ENCODE assay signal across 1 cellular context in genomic region chr1:216691710-216692109, GRCh38.
TF ChIP-seq lines count a peak whose summit lies in the region.

No MANE protein-coding gene starts in this region.

TF ChIP-seq in H1, 55 proteins besides CTCF, POLR2A, EP300 and RAD21 (continued from another document):
- no peak for TF ChIP-seq CHD7 (IDR thresholded peaks at IDR 0.05; ENCODE audit: insufficient replicate concordance, low read length)
